21 cellular contexts compared by ENCODE assay signal in the genomic region with DNA sequence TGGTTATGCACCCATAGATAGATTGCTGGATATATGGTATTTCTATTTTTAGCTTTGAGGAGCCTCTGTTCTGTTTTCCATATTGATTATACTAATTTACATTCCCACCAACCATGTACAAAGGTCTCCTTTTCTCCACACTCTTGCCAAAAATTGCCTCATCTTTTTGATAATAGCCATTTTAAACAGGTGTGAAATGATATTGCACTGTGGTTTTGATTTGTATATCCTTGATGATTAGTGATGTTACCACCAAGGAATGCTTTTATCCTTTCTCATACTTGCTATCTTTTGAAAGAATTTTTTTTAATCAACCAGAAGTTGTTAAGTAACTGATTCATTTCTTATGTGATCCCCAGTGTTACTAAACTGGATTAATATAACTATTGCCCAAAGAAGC. TPM values are rescaled to one million over a fixed set of nuclear protein-coding genes. Genes with fewer than 3 reads are reported as not detected.
DNase-seq lines count a peak whose midpoint lies in the region; ATAC-seq, FAIRE-seq and TF ChIP-seq lines count a peak whose summit lies in the region.
"Had no signal": no experiment of that assay in that cellular context is flagged by ENCODE, and none has a peak within 500 bp of the region (broad histone marks: within the 10 kb centered on the region; RNA-seq: fewer than 3 reads in every experiment).

No MANE protein-coding gene starts in this region.

- H3K9me3 Mint-ChIP-seq in astrocyte (ENCODE audit: unreplicated experiment): peaks cover 5% of the 10 kb centered on the region

- H3K4me3 Mint-ChIP-seq in astrocyte (ENCODE audit: unreplicated experiment): no peak overlapping the region
- H3K4me3 Mint-ChIP-seq: CD14-positive monocyte; CD4-positive, alpha-beta memory T cell; IgD-negative memory B cell had no signal

- no peaks in the 10 kb centered on the region for H3K9me3 ChIP-seq in astrocyte (ENCODE audit: insufficient read depth, low read depth, low read length)
- H3K9me3 ChIP-seq: BLaER1, HAP-1 had no signal

- no peaks in the 10 kb centered on the region for H3K36me3 ChIP-seq in astrocyte (ENCODE audit: insufficient read depth, low read length)
- H3K36me3 ChIP-seq: BLaER1, HAP-1 had no signal

- no peaks in the 10 kb centered on the region for H3K27me3 ChIP-seq in astrocyte (ENCODE audit: insufficient read depth, low read length)
- H3K27me3 ChIP-seq: BLaER1 had no signal

- H3K79me2 ChIP-seq in astrocyte (ENCODE audit: insufficient read depth, low read length): no peaks in the 10 kb centered on the region

- TF ChIP-seq CTCF in astrocyte (IDR thresholded peaks at IDR 0.05; ENCODE audit: insufficient read depth, low read depth, low read length): no peak

- H3K9ac ChIP-seq in astrocyte (ENCODE audit: low read length): no peak overlapping the region
- H3K9ac ChIP-seq: BLaER1, GM23248 had no signal

- peaks cover 9% of the 10 kb centered on the region for H3K4me1 ChIP-seq in astrocyte (ENCODE audit: insufficient read depth, low read length)
- H3K4me1 ChIP-seq: BLaER1, HAP-1 had no signal

- H3K4me1 Mint-ChIP-seq in astrocyte (ENCODE audit: low read depth, unreplicated experiment): peaks cover 42% of the 10 kb centered on the region
- H3K4me1 Mint-ChIP-seq: CD14-positive monocyte; CD4-positive, alpha-beta memory T cell; IgD-negative memory B cell had no signal

- no peak overlapping the region for H3K27ac Mint-ChIP-seq in astrocyte (ENCODE audit: unreplicated experiment)
- H3K27ac Mint-ChIP-seq: CD14-positive monocyte; CD4-positive, alpha-beta memory T cell had no signal

- DNase-seq in HCEC 1CT: peak; percentile 34
- DNase-seq in RCC 7860 (ENCODE audit: low spot score): no peak
- peak; percentile 54 for DNase-seq in astrocyte (ENCODE audit: low read depth)
- no peak for DNase-seq in left lobe of liver (ENCODE audit: low spot score)
- DNase-seq in AG08395 (ENCODE audit: low spot score): no peak
- DNase-seq in DMS79 (lab: John Stamatoyannopoulos, UW): no peak
- DNase-seq: CD4-positive, alpha-beta memory T cell; DMS153; DMS79 treated with DMSO at 0.1 percent for 48 hours; GF-D8; GM23248; KBM-7 had no signal

- H4K20me1 ChIP-seq in astrocyte (ENCODE audit: insufficient read depth, low read length): no peaks in the 10 kb centered on the region
- H4K20me1 ChIP-seq: BLaER1 had no signal

- H3K27me3 Mint-ChIP-seq in astrocyte (ENCODE audit: low read depth, unreplicated experiment): no peaks in the 10 kb centered on the region

- no peak overlapping the region for H3K27ac ChIP-seq in astrocyte (ENCODE audit: low read depth, low read length)
- H3K27ac ChIP-seq: BLaER1, GM23248 had no signal

- peak; percentile 26 for FAIRE-seq in RCC 7860 (lab: Jason Lieb, UNC)
- no peak for FAIRE-seq in astrocyte (lab: Jason Lieb, UNC)
- FAIRE-seq: A204.1, GM19239, HTR-8/SVneo had no signal

- ATAC-seq in left lobe of liver (peak; percentile 29), GM18498 (IDR thresholded peaks at IDR 0.05; ENCODE audit: unreplicated experiment) (no peak), GM19023 (IDR thresholded peaks at IDR 0.05; ENCODE audit: unreplicated experiment) (no peak)

- H2AFZ ChIP-seq in astrocyte (ENCODE audit: low read depth, low read length): no peak overlapping the region
- H2AFZ ChIP-seq: GM23248 had no signal

- H3K36me3 Mint-ChIP-seq in astrocyte (ENCODE audit: low read depth, unreplicated experiment): peaks cover 4% of the 10 kb centered on the region
- H3K36me3 Mint-ChIP-seq: CD14-positive monocyte; CD4-positive, alpha-beta memory T cell; IgD-negative memory B cell had no signal

- no peak overlapping the region for H3K4me2 ChIP-seq in astrocyte (ENCODE audit: low read length)
- H3K4me2 ChIP-seq: BLaER1 had no signal

- no peak overlapping the region for H3K4me3 ChIP-seq in astrocyte (ENCODE audit: insufficient read depth, low read depth, low read length)
- H3K4me3 ChIP-seq: BLaER1, GM23248, HAP-1 had no signal

RNA-seq across cellular contexts. Expression of a gene that starts 60.0 kb away (rescaled TPM):
- total RNA-seq in astrocyte: 9.8 and 9.9 TPM in 2 replicates
- 5.0 TPM for total RNA-seq in left lobe of liver

Comparison
In these comparisons a context has a peak if more than half of its experiments do, and no peak if none do; other contexts are left out.
1. DNase-seq: peak in HCEC 1CT (single experiment) and astrocyte (single experiment); none in RCC 7860 (single experiment), left lobe of liver (single experiment), AG08395 (single experiment) and DMS79 (single experiment).